In the genomic region with DNA sequence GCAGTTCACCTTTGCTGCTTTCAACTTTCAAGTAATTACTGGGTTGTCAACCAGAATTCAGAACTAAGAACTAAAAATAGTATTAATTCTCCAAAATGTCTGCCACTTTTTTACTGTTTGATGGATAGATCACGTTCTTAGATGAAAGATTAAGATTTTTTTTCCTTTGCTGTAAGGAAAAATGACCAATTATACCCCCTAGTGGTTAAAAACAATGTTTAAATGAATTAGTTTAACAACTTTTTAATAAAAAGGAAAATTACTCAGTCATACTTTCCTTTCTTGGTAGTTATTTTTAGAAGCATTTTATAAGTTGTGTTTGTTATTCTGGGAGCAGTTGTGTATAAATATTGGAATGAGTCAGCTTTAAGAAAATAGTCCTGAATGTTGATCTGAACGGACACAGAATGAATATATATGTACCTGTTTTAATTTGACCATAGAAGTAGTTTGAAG, we compare ENCODE assay signal across 2 cellular contexts.
TF ChIP-seq lines count a peak whose summit lies in the region.

No MANE protein-coding gene starts in this region.

TF ChIP-seq in K562, 482 proteins besides CTCF, POLR2A, EP300 and RAD21 (continues in another document):
- TF ChIP-seq, protein P1, sequence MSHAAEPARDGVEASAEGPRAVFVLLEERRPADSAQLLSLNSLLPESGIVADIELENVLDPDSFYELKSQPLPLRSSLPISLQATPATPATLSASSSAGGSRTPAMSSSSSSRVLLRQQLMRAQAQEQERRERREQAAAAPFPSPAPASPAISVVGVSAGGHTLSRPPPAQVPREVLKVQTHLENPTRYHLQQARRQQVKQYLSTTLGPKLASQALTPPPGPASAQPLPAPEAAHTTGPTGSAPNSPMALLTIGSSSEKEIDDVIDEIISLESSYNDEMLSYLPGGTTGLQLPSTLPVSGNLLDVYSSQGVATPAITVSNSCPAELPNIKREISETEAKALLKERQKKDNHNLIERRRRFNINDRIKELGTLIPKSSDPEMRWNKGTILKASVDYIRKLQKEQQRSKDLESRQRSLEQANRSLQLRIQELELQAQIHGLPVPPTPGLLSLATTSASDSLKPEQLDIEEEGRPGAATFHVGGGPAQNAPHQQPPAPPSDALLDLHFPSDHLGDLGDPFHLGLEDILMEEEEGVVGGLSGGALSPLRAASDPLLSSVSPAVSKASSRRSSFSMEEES (CRISPR knock-in tag; IDR thresholded peaks at IDR 0.05) = no peak
- TF ChIP-seq, protein P2, sequence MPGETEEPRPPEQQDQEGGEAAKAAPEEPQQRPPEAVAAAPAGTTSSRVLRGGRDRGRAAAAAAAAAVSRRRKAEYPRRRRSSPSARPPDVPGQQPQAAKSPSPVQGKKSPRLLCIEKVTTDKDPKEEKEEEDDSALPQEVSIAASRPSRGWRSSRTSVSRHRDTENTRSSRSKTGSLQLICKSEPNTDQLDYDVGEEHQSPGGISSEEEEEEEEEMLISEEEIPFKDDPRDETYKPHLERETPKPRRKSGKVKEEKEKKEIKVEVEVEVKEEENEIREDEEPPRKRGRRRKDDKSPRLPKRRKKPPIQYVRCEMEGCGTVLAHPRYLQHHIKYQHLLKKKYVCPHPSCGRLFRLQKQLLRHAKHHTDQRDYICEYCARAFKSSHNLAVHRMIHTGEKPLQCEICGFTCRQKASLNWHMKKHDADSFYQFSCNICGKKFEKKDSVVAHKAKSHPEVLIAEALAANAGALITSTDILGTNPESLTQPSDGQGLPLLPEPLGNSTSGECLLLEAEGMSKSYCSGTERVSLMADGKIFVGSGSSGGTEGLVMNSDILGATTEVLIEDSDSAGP (CRISPR knock-in tag; IDR thresholded peaks at IDR 0.05) = no peak
- TF ChIP-seq CCNT2 (IDR thresholded peaks at IDR 0.05; ENCODE audit: borderline replicate concordance, extremely low read depth, insufficient read length, low read depth, low read length) (no peak), TRIM24 (IDR thresholded peaks at IDR 0.05) (no peak), ZFX (CRISPR knock-in tag; IDR thresholded peaks at IDR 0.05) (no peak), SETDB1 (IDR thresholded peaks at IDR 0.05; ENCODE audit: low read length) (no peak), KDM4B (IDR thresholded peaks at IDR 0.05; ENCODE audit: borderline replicate concordance in 2 of 2, low read depth in 1 of 2) (no peak), ARID1B (IDR thresholded peaks at IDR 0.05) (no peak), SMARCA4 (IDR thresholded peaks at IDR 0.05) (no peak), SMARCC2 (IDR thresholded peaks at IDR 0.05; ENCODE audit: low read depth) (no peak), GATAD2A (IDR thresholded peaks at IDR 0.05) (no peak)
- TF ChIP-seq, protein P3, sequence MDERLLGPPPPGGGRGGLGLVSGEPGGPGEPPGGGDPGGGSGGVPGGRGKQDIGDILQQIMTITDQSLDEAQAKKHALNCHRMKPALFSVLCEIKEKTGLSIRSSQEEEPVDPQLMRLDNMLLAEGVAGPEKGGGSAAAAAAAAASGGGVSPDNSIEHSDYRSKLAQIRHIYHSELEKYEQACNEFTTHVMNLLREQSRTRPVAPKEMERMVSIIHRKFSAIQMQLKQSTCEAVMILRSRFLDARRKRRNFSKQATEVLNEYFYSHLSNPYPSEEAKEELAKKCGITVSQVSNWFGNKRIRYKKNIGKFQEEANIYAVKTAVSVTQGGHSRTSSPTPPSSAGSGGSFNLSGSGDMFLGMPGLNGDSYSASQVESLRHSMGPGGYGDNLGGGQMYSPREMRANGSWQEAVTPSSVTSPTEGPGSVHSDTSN (CRISPR knock-in tag; IDR thresholded peaks at IDR 0.05; ENCODE audit: low read depth) = no peak
- TF ChIP-seq, protein P3 (tag; conservative IDR thresholded peaks at IDR 0.05; ENCODE audit: low read depth) = peak; percentile 56; the same call in 1 of the 2 replicates
- TF ChIP-seq, protein P4, sequence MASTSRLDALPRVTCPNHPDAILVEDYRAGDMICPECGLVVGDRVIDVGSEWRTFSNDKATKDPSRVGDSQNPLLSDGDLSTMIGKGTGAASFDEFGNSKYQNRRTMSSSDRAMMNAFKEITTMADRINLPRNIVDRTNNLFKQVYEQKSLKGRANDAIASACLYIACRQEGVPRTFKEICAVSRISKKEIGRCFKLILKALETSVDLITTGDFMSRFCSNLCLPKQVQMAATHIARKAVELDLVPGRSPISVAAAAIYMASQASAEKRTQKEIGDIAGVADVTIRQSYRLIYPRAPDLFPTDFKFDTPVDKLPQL (IDR thresholded peaks at IDR 0.05; ENCODE audit: extremely low read depth, insufficient read length) = no peak
- TF ChIP-seq, protein P5, sequence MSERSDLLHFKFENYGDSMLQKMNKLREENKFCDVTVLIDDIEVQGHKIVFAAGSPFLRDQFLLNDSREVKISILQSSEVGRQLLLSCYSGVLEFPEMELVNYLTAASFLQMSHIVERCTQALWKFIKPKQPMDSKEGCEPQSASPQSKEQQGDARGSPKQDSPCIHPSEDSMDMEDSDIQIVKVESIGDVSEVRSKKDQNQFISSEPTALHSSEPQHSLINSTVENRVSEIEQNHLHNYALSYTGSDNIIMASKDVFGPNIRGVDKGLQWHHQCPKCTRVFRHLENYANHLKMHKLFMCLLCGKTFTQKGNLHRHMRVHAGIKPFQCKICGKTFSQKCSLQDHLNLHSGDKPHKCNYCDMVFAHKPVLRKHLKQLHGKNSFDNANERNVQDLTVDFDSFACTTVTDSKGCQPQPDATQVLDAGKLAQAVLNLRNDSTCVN (CRISPR knock-in tag; IDR thresholded peaks at IDR 0.05) = no peak
- TF ChIP-seq, protein P6, sequence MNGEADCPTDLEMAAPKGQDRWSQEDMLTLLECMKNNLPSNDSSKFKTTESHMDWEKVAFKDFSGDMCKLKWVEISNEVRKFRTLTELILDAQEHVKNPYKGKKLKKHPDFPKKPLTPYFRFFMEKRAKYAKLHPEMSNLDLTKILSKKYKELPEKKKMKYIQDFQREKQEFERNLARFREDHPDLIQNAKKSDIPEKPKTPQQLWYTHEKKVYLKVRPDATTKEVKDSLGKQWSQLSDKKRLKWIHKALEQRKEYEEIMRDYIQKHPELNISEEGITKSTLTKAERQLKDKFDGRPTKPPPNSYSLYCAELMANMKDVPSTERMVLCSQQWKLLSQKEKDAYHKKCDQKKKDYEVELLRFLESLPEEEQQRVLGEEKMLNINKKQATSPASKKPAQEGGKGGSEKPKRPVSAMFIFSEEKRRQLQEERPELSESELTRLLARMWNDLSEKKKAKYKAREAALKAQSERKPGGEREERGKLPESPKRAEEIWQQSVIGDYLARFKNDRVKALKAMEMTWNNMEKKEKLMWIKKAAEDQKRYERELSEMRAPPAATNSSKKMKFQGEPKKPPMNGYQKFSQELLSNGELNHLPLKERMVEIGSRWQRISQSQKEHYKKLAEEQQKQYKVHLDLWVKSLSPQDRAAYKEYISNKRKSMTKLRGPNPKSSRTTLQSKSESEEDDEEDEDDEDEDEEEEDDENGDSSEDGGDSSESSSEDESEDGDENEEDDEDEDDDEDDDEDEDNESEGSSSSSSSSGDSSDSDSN (IDR thresholded peaks at IDR 0.05; ENCODE audit: borderline replicate concordance in 1 of 2, low read depth in 2 of 2, low read length in 2 of 2) = no peak

TF ChIP-seq in GM23338, 12 proteins besides CTCF, POLR2A, EP300 and RAD21 (continued from another document):
- TF ChIP-seq, protein P7, sequence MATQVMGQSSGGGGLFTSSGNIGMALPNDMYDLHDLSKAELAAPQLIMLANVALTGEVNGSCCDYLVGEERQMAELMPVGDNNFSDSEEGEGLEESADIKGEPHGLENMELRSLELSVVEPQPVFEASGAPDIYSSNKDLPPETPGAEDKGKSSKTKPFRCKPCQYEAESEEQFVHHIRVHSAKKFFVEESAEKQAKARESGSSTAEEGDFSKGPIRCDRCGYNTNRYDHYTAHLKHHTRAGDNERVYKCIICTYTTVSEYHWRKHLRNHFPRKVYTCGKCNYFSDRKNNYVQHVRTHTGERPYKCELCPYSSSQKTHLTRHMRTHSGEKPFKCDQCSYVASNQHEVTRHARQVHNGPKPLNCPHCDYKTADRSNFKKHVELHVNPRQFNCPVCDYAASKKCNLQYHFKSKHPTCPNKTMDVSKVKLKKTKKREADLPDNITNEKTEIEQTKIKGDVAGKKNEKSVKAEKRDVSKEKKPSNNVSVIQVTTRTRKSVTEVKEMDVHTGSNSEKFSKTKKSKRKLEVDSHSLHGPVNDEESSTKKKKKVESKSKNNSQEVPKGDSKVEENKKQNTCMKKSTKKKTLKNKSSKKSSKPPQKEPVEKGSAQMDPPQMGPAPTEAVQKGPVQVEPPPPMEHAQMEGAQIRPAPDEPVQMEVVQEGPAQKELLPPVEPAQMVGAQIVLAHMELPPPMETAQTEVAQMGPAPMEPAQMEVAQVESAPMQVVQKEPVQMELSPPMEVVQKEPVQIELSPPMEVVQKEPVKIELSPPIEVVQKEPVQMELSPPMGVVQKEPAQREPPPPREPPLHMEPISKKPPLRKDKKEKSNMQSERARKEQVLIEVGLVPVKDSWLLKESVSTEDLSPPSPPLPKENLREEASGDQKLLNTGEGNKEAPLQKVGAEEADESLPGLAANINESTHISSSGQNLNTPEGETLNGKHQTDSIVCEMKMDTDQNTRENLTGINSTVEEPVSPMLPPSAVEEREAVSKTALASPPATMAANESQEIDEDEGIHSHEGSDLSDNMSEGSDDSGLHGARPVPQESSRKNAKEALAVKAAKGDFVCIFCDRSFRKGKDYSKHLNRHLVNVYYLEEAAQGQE (IDR thresholded peaks at IDR 0.05; ENCODE audit: unreplicated experiment) = no peak
- TF ChIP-seq, protein P8, sequence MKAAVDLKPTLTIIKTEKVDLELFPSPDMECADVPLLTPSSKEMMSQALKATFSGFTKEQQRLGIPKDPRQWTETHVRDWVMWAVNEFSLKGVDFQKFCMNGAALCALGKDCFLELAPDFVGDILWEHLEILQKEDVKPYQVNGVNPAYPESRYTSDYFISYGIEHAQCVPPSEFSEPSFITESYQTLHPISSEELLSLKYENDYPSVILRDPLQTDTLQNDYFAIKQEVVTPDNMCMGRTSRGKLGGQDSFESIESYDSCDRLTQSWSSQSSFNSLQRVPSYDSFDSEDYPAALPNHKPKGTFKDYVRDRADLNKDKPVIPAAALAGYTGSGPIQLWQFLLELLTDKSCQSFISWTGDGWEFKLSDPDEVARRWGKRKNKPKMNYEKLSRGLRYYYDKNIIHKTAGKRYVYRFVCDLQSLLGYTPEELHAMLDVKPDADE (IDR thresholded peaks at IDR 0.05) = no peak
- TF ChIP-seq ZNF331 (CRISPR knock-in tag; IDR thresholded peaks at IDR 0.05; ENCODE audit: low read depth) (no peak), NANOG (IDR thresholded peaks at IDR 0.05; ENCODE audit: borderline replicate concordance) (no peak), POLR2AphosphoS5 (IDR thresholded peaks at IDR 0.05; ENCODE audit: low read depth) (no peak), ZNF114 (CRISPR knock-in tag; IDR thresholded peaks at IDR 0.05) (no peak)
